Comparison of ENCODE assay signal across 13 cellular contexts in the genomic region with DNA sequence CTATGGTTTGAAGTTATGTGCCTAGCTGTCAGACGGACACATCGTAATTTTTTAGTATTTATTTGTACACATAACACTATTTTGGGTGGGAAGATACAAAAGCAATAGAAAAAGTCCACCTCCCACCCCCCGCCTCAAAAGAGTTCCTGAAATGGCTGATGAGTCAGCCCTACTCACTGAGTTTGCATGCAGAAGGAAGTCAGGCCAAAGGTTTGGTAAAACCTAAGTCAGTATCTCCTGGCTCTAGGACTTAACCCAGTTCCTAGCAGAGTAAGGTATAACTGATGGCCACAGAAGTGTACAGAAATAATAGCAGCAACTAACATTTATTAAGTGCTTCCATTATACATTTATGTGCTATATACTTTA. TPM values are rescaled to one million over a fixed set of nuclear protein-coding genes. Genes with fewer than 3 reads are reported as not detected.
DNase-seq lines count a peak whose midpoint lies in the region; ATAC-seq and TF ChIP-seq lines count a peak whose summit lies in the region.
"Had no signal": no experiment of that assay in that cellular context is flagged by ENCODE, and none has a peak within 500 bp of the region (broad histone marks: within the 10 kb centered on the region; RNA-seq: fewer than 3 reads in every experiment).

No MANE protein-coding gene starts in this region.

- no peaks in the 10 kb centered on the region for H3K27me3 Mint-ChIP-seq in activated CD4-positive, alpha-beta memory T cell treated with anti-CD3 and anti-CD28 coated beads for 36 hours
- no peaks in the 10 kb centered on the region for H3K27me3 Mint-ChIP-seq in activated CD4-positive, alpha-beta memory T cell treated with anti-CD3 and anti-CD28 coated beads, Interleukin-2, amount 10 ng/mL, durations not matched to agents 7 days and 5 days
- H3K27me3 Mint-ChIP-seq: naive B cell had no signal

- POLR2A ChIA-PET in activated CD4-positive, alpha-beta memory T cell treated with anti-CD3 and anti-CD28 coated beads for 36 hours (lab: Charles Lee): no interaction called here
- POLR2A ChIA-PET in activated CD4-positive, alpha-beta memory T cell treated with anti-CD3 and anti-CD28 coated beads, Interleukin-2, amount 10 ng/mL, durations not matched to agents 7 days and 5 days (lab: Charles Lee): no interaction called here

- no peaks in the 10 kb centered on the region for H3K27me3 ChIP-seq in MG63
- H3K27me3 ChIP-seq in gastrocnemius medialis: no peaks in the 10 kb centered on the region
- H3K27me3 ChIP-seq: ascending aorta had no signal

- peak overlapping the region; percentile 14 for H3K4me3 Mint-ChIP-seq in activated CD4-positive, alpha-beta memory T cell treated with anti-CD3 and anti-CD28 coated beads for 36 hours
- H3K4me3 Mint-ChIP-seq in activated CD4-positive, alpha-beta memory T cell treated with anti-CD3 and anti-CD28 coated beads, Interleukin-2, amount 10 ng/mL, durations not matched to agents 7 days and 5 days: no peak overlapping the region

- no peak for TF ChIP-seq POLR2A in gastrocnemius medialis (IDR thresholded peaks at IDR 0.05)

- peaks cover 36% of the 10 kb centered on the region for H3K4me1 Mint-ChIP-seq in activated CD4-positive, alpha-beta memory T cell treated with anti-CD3 and anti-CD28 coated beads for 36 hours (ENCODE audit: low read depth)
- H3K4me1 Mint-ChIP-seq in activated CD4-positive, alpha-beta memory T cell treated with anti-CD3 and anti-CD28 coated beads, Interleukin-2, amount 10 ng/mL, durations not matched to agents 7 days and 5 days: peaks cover 42% of the 10 kb centered on the region

- H3K27ac ChIP-seq in gastrocnemius medialis: no peak overlapping the region
- H3K27ac ChIP-seq: ascending aorta had no signal

- TF ChIP-seq CTCF in astrocyte of the spinal cord (IDR thresholded peaks at IDR 0.05; ENCODE audit: low read depth, low read length): no peak
- no peak for TF ChIP-seq CTCF in gastrocnemius medialis (IDR thresholded peaks at IDR 0.05 in 4 of 5, conservative IDR thresholded peaks at IDR 0.05 in 1 of 5)

- H3K4me3 ChIP-seq in MG63 (no peak overlapping the region), astrocyte of the spinal cord (ENCODE audit: low read depth, low read length) (no peak overlapping the region), skeletal muscle cell (ENCODE audit: low read depth, low read length) (no peak overlapping the region), gastrocnemius medialis (no peak overlapping the region)
- H3K4me3 ChIP-seq: ascending aorta had no signal

- in situ Hi-C loops in astrocyte of the spinal cord (cut with HindIII; ENCODE audit: low sequenced_read_pairs) (no loop called here), gastrocnemius medialis (cut with MboI; ENCODE audit: low sequenced_read_pairs in 4 of 4) (loop anchor here in 2 of 4 donors (10.0 to 25.0 kb wide), 2 partner anchors 120 to 133 kb away; a partner anchor contains a TSS)

- H3K9me3 Mint-ChIP-seq in activated CD4-positive, alpha-beta memory T cell treated with anti-CD3 and anti-CD28 coated beads for 36 hours: no peaks in the 10 kb centered on the region
- no peaks in the 10 kb centered on the region for H3K9me3 Mint-ChIP-seq in activated CD4-positive, alpha-beta memory T cell treated with anti-CD3 and anti-CD28 coated beads, Interleukin-2, amount 10 ng/mL, durations not matched to agents 7 days and 5 days
- H3K9me3 Mint-ChIP-seq: H9, naive B cell had no signal

- H3K36me3 Mint-ChIP-seq in activated CD4-positive, alpha-beta memory T cell treated with anti-CD3 and anti-CD28 coated beads for 36 hours: no peaks in the 10 kb centered on the region
- H3K36me3 Mint-ChIP-seq in activated CD4-positive, alpha-beta memory T cell treated with anti-CD3 and anti-CD28 coated beads, Interleukin-2, amount 10 ng/mL, durations not matched to agents 7 days and 5 days (ENCODE audit: low read depth): peaks cover 12% of the 10 kb centered on the region
- H3K36me3 Mint-ChIP-seq: naive B cell had no signal

- ATAC-seq in gastrocnemius medialis: no peak
- no peak for ATAC-seq in HG03196 (IDR thresholded peaks at IDR 0.05; ENCODE audit: unreplicated experiment)

- H3K9me3 ChIP-seq in MG63 (no peaks in the 10 kb centered on the region), gastrocnemius medialis (no peaks in the 10 kb centered on the region)
- H3K9me3 ChIP-seq: ascending aorta, BE2C had no signal

- CTCF ChIA-PET in activated CD4-positive, alpha-beta memory T cell treated with anti-CD3 and anti-CD28 coated beads for 36 hours (lab: Charles Lee): interaction anchor here (1.0 kb wide), 1 partner anchor 73 kb away, joined by 3 read pairs; no protein-coding TSS in a partner anchor
- CTCF ChIA-PET in activated CD4-positive, alpha-beta memory T cell treated with anti-CD3 and anti-CD28 coated beads, Interleukin-2, amount 10 ng/mL, durations not matched to agents 7 days and 5 days (lab: Charles Lee): interaction anchor here (1.2 to 3.4 kb wide), 3 partner anchors 73 to 146 kb away, joined by 4 to 10 read pairs (median 6); a partner anchor contains a TSS

- peak overlapping the region; percentile 81 for H3K27ac Mint-ChIP-seq in activated CD4-positive, alpha-beta memory T cell treated with anti-CD3 and anti-CD28 coated beads for 36 hours
- H3K27ac Mint-ChIP-seq in activated CD4-positive, alpha-beta memory T cell treated with anti-CD3 and anti-CD28 coated beads, Interleukin-2, amount 10 ng/mL, durations not matched to agents 7 days and 5 days: no peak overlapping the region
- H3K27ac Mint-ChIP-seq: H9 had no signal

- peaks cover 0 to 8% of the 10 kb centered on the region in 2 donors for H3K4me1 ChIP-seq in gastrocnemius medialis
- H3K4me1 ChIP-seq: BE2C had no signal

- DNase-seq in activated CD4-positive, alpha-beta memory T cell treated with anti-CD3 and anti-CD28 coated beads for 36 hours: peak; percentile 37
- DNase-seq in activated CD4-positive, alpha-beta memory T cell treated with anti-CD3 and anti-CD28 coated beads, Interleukin-2, amount 10 ng/mL, durations not matched to agents 7 days and 5 days: no peak
- DNase-seq in MG63: peak; percentile 33
- DNase-seq in astrocyte of the spinal cord (ENCODE audit: low read depth, low spot score): peak; percentile 55
- DNase-seq in skeletal muscle cell (ENCODE audit: low read depth): peak; percentile 37
- DNase-seq in gastrocnemius medialis: no peak
- no peak for DNase-seq in putamen (ENCODE audit: low spot score)
- DNase-seq: BE2C, H9, naive B cell, T-helper 9 cell had no signal

- H3K36me3 ChIP-seq in MG63 (no peaks in the 10 kb centered on the region), gastrocnemius medialis (no peaks in the 10 kb centered on the region)
- H3K36me3 ChIP-seq: ascending aorta, BE2C had no signal

- intact Hi-C loops in activated CD4-positive, alpha-beta memory T cell treated with anti-CD3 and anti-CD28 coated beads for 36 hours (cut with micrococcal nuclease): loop anchor here (1.0 to 10.0 kb wide), 2 partner anchors 13 to 1710 kb away; a partner anchor contains a TSS
- intact Hi-C loops in gastrocnemius medialis (cut with DNase I; ENCODE audit: low total_unique reads): loop anchor here (10.0 kb wide), 1 partner anchor 90 kb away; a partner anchor contains a TSS

RNA-seq across cellular contexts. Expression of a gene that starts 2.9 kb away (rescaled TPM):
- 10 to 100 TPM; 25.0 to 26.0 TPM for total RNA-seq in activated CD4-positive, alpha-beta memory T cell treated with anti-CD3 and anti-CD28 coated beads for 36 hours
- total RNA-seq in activated CD4-positive, alpha-beta memory T cell treated with anti-CD3 and anti-CD28 coated beads, Interleukin-2, amount 10 ng/mL, durations not matched to agents 7 days and 5 days: 10 to 100 TPM; 27.4 to 28.6 TPM
- 4.8 and 15.0 TPM in 2 replicates for total RNA-seq in MG63 (2014; rRNA removed; shearing (Covaris generic); ENCODE audit: low replicate concordance)
- 1 to 10 TPM; 3.6 to 7.9 (median 6.4) TPM for total RNA-seq in gastrocnemius medialis

Comparison
In these comparisons a context has a peak if more than half of its experiments do, and no peak if none do; other contexts are left out.
1. DNase-seq: peak in activated CD4-positive, alpha-beta memory T cell treated with anti-CD3 and anti-CD28 coated beads for 36 hours (single experiment), MG63 (single experiment), astrocyte of the spinal cord (single experiment) and skeletal muscle cell (single experiment); none in activated CD4-positive, alpha-beta memory T cell treated with anti-CD3 and anti-CD28 coated beads, Interleukin-2, amount 10 ng/mL, durations not matched to agents 7 days and 5 days (single experiment), gastrocnemius medialis (0 of 2) and putamen (single experiment).